8 cellular contexts compared by ENCODE assay signal in genomic region chr9:89179535-89179919, GRCh38. TPM values are rescaled to one million over a fixed set of nuclear protein-coding genes. Genes with fewer than 3 reads are reported as not detected.
DNase-seq lines count a peak whose midpoint lies in the region; ATAC-seq and TF ChIP-seq lines count a peak whose summit lies in the region.

No MANE protein-coding gene starts in this region.

- no peaks in the 10 kb centered on the region for H3K79me2 ChIP-seq in parathyroid adenoma

- peak overlapping the region; percentile 62 for H3K4me2 ChIP-seq in parathyroid adenoma (ENCODE audit: low read length)

- peaks cover 17% of the 10 kb centered on the region for H3K4me1 Mint-ChIP-seq in activated T-helper 1 cell treated with anti-CD3 and anti-CD28 coated beads, Interleukin-12 subunit alpha, Interleukin-12 subunit beta, Interleukin-2, Interleukin-4 antibody, amounts not matched to agents 30 ng/mL and 10 ng/mL and 1 ng/mL, durations not matched to agents 14 hours and 24 hours and 36 hours (ENCODE audit: low read depth)

- H2AFZ ChIP-seq in parathyroid adenoma: peak overlapping the region; percentile 82

- no peak overlapping the region for H3K9ac ChIP-seq in parathyroid adenoma

- intact Hi-C loops in activated T-helper 1 cell treated with anti-CD3 and anti-CD28 coated beads, Interleukin-12 subunit alpha, Interleukin-12 subunit beta, Interleukin-2, Interleukin-4 antibody, amounts not matched to agents 30 ng/mL and 10 ng/mL and 1 ng/mL, durations not matched to agents 14 hours and 24 hours and 36 hours (cut with micrococcal nuclease): no loop called here

- no peaks in the 10 kb centered on the region for H3K9me3 Mint-ChIP-seq in activated T-helper 1 cell treated with anti-CD3 and anti-CD28 coated beads, Interleukin-12 subunit alpha, Interleukin-12 subunit beta, Interleukin-2, Interleukin-4 antibody, amounts not matched to agents 30 ng/mL and 10 ng/mL and 1 ng/mL, durations not matched to agents 14 hours and 24 hours and 36 hours

- H3K36me3 Mint-ChIP-seq in activated T-helper 1 cell treated with anti-CD3 and anti-CD28 coated beads, Interleukin-12 subunit alpha, Interleukin-12 subunit beta, Interleukin-2, Interleukin-4 antibody, amounts not matched to agents 30 ng/mL and 10 ng/mL and 1 ng/mL, durations not matched to agents 14 hours and 24 hours and 36 hours (ENCODE audit: low read depth): no peaks in the 10 kb centered on the region

- H3K27ac ChIP-seq in RWPE2 (ENCODE audit: poor library complexity, severe bottlenecking): peak overlapping the region; percentile 64
- peak overlapping the region; percentile 81 for H3K27ac ChIP-seq in parathyroid adenoma

- no peak for DNase-seq in RWPE2 (ENCODE audit: low spot score)
- peak; percentile 49 for DNase-seq in fibroblast of mammary gland (ENCODE audit: low read depth)
- DNase-seq in T-helper 9 cell: no peak
- DNase-seq in NCI-H2171 (lab: John Stamatoyannopoulos, UW): no peak
- no peak for DNase-seq in activated T-helper 1 cell treated with anti-CD3 and anti-CD28 coated beads, Interleukin-12 subunit alpha, Interleukin-12 subunit beta, Interleukin-2, Interleukin-4 antibody, amounts not matched to agents 30 ng/mL and 10 ng/mL and 1 ng/mL, durations not matched to agents 14 hours and 24 hours and 36 hours (ENCODE audit: low spot score)
- DNase-seq in SHP77 treated with DMSO at 0.1 percent for 48 hours (lab: John Stamatoyannopoulos, UW): no peak

- TF ChIP-seq CTCF in RWPE2 (IDR thresholded peaks at IDR 0.05; ENCODE audit: poor library complexity, severe bottlenecking) (no peak), fibroblast of mammary gland (conservative IDR thresholded peaks at IDR 0.05; ENCODE audit: control insufficient read depth, insufficient read depth, low read depth, low read length) (no peak), parathyroid adenoma (IDR thresholded peaks at IDR 0.05) (no peak)

- no peak overlapping the region for H3K4me3 Mint-ChIP-seq in activated T-helper 1 cell treated with anti-CD3 and anti-CD28 coated beads, Interleukin-12 subunit alpha, Interleukin-12 subunit beta, Interleukin-2, Interleukin-4 antibody, amounts not matched to agents 30 ng/mL and 10 ng/mL and 1 ng/mL, durations not matched to agents 14 hours and 24 hours and 36 hours

- peaks cover 4% of the 10 kb centered on the region for H3K4me1 ChIP-seq in RWPE2 (ENCODE audit: insufficient read depth, poor library complexity, severe bottlenecking)
- H3K4me1 ChIP-seq in parathyroid adenoma: no peaks in the 10 kb centered on the region

- H3K27me3 ChIP-seq in RWPE2 (ENCODE audit: insufficient read depth, poor library complexity, severe bottlenecking) (peaks cover 27% of the 10 kb centered on the region), parathyroid adenoma (ENCODE audit: control insufficient read depth, insufficient read depth, low read length) (no peaks in the 10 kb centered on the region)

- H3K9me3 ChIP-seq in RWPE2 (ENCODE audit: severe bottlenecking) (no peaks in the 10 kb centered on the region), parathyroid adenoma (ENCODE audit: control insufficient read depth, low read length) (no peaks in the 10 kb centered on the region)

- no peak overlapping the region for H3K27ac Mint-ChIP-seq in activated T-helper 1 cell treated with anti-CD3 and anti-CD28 coated beads, Interleukin-12 subunit alpha, Interleukin-12 subunit beta, Interleukin-2, Interleukin-4 antibody, amounts not matched to agents 30 ng/mL and 10 ng/mL and 1 ng/mL, durations not matched to agents 14 hours and 24 hours and 36 hours

- H3K4me3 ChIP-seq in RWPE2 (ENCODE audit: severe bottlenecking) (no peak overlapping the region), fibroblast of mammary gland (ENCODE audit: control insufficient read depth, low read depth, low read length) (peak overlapping the region; percentile 44), parathyroid adenoma (ENCODE audit: low read depth, low read length) (peak overlapping the region; percentile 44)

- ATAC-seq in GM21390 (IDR thresholded peaks at IDR 0.05; ENCODE audit: unreplicated experiment): peak; percentile 10
- ATAC-seq in RWPE2 (ENCODE audit: low read depth): 0 out of 3 replicates have a peak, but pooled peaks have one; percentile 3

- peaks cover 64% of the 10 kb centered on the region for H3K27me3 Mint-ChIP-seq in activated T-helper 1 cell treated with anti-CD3 and anti-CD28 coated beads, Interleukin-12 subunit alpha, Interleukin-12 subunit beta, Interleukin-2, Interleukin-4 antibody, amounts not matched to agents 30 ng/mL and 10 ng/mL and 1 ng/mL, durations not matched to agents 14 hours and 24 hours and 36 hours (ENCODE audit: insufficient read depth)

- H3K36me3 ChIP-seq in RWPE2 (ENCODE audit: low read depth): no peaks in the 10 kb centered on the region
- H3K36me3 ChIP-seq in parathyroid adenoma (ENCODE audit: control insufficient read depth, insufficient read depth, low read length): no peaks in the 10 kb centered on the region

RNA-seq across cellular contexts. Expression of gene SHC3, which starts 0.9 kb away (rescaled TPM):
- total RNA-seq in activated T-helper 1 cell treated with anti-CD3 and anti-CD28 coated beads, Interleukin-12 subunit alpha, Interleukin-12 subunit beta, Interleukin-2, Interleukin-4 antibody, amounts not matched to agents 30 ng/mL and 10 ng/mL and 1 ng/mL, durations not matched to agents 14 hours and 24 hours and 36 hours: not detected in 2 replicates
